Comparison of ENCODE assay signal across 25 cellular contexts in the genomic region with DNA sequence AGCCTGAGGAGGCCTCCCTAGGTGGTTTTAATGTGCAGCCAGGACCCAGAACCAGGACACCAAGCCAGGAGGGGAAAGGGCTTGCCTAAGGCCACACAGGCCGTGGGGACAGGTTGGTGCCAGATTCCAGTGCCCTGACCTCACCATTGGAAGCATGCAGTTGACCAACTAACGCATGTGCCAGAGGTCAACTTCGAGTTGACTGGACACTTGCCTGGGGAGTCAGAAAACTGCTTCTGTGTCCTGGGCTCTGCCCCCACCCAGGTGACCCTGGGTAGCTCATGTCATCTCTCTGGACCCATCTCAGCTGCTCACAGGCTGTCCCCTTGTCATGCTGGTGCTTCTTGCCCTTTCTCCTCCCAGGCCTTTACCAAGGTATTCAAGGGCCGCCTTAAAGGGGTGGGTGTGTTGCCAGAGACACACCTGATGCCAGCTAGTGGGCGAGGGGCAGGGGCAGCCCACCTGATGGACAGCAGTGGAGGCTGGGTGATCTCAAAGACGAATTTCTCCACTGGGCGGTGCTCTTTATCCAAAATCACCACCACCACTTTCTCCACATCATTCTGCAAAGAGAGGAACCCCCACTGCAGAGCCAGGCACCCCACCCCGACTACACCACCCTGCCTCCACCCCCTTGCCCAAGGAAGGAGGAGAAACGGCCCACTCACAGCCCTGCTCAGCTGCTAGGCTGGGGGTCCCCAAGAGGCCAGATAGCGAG. TPM values are rescaled to one million over a fixed set of nuclear protein-coding genes. Genes with fewer than 3 reads are reported as not detected.
DNase-seq lines count a peak whose midpoint lies in the region; ATAC-seq, FAIRE-seq and TF ChIP-seq lines count a peak whose summit lies in the region.
"Had no signal": no experiment of that assay in that cellular context is flagged by ENCODE, and none has a peak within 500 bp of the region (broad histone marks: within the 10 kb centered on the region; RNA-seq: fewer than 3 reads in every experiment).

No MANE protein-coding gene starts in this region.

- peaks cover 8% of the 10 kb centered on the region for H3K9me1 ChIP-seq in K562 (ENCODE audit: control insufficient read depth, insufficient read depth, low read length)

- H2AK5ac ChIP-seq in H9 (ENCODE audit: insufficient read length, low read length): no peak overlapping the region

- H3K4me1 ChIP-seq in H9 (ENCODE audit: insufficient read depth, low read length): no peaks in the 10 kb centered on the region
- H3K4me1 ChIP-seq in K562 (replicated peaks in 1 of 2; ENCODE audit: control insufficient read depth in 2 of 2, insufficient read depth in 2 of 2, low read length in 2 of 2): peaks cover 7 to 60% of the 10 kb centered on the region in 2 experiments
- peaks cover under 1% of the 10 kb centered on the region for H3K4me1 ChIP-seq in neural progenitor cell

- ATAC-seq in K562: no peak
- ATAC-seq: activated CD4-positive, CD25-positive, alpha-beta regulatory T cell treated with anti-CD3 and anti-CD28 coated beads, Interleukin-2, amount 50 U/mL, for 24 hours; psoas muscle; T-cell had no signal

- in situ Hi-C loops in K562 (cut with MboI): no loop called here

- H2BK20ac ChIP-seq in H9 (ENCODE audit: low read depth, low read length, poor library complexity, severe bottlenecking): no peak overlapping the region

- TF ChIP-seq CTCF in H9 (conservative IDR thresholded peaks at IDR 0.05) (peak; percentile 30; the same call in 1 of the 3 replicates), K562 (IDR thresholded peaks at IDR 0.05 in 2 of 3, conservative IDR thresholded peaks at IDR 0.05 in 1 of 3; ENCODE audit: insufficient read depth in 2 of 3, low read depth in 1 of 3, low read length in 3 of 3) (peak in 2 of 3 experiments; percentile 22 to 44; a peak in 2 of 6 replicates), neural progenitor cell (IDR thresholded peaks at IDR 0.05) (peak; percentile 16)

- no peaks in the 10 kb centered on the region for H3K9me3 Mint-ChIP-seq in H9
- H3K9me3 Mint-ChIP-seq in neural progenitor cell: no peaks in the 10 kb centered on the region
- H3K9me3 Mint-ChIP-seq: activated CD4-positive, alpha-beta memory T cell treated with anti-CD3 and anti-CD28 coated beads for 36 hours; activated naive CD8-positive, alpha-beta T cell treated with anti-CD3 and anti-CD28 coated beads for 36 hours; CD14-positive monocyte; memory B cell; stimulated activated naive CD8-positive, alpha-beta T cell treated with anti-CD3 and anti-CD28 coated beads, Interleukin-15, Interleukin-2, amounts not matched to agents 100 ng/mL and 50 ng/mL, for 24 hours; T-cell had no signal

- no peak overlapping the region for H4K8ac ChIP-seq in H9 (replicated peaks; ENCODE audit: insufficient read length, low read depth, low read length)

- no peak overlapping the region for H4K91ac ChIP-seq in H9 (ENCODE audit: insufficient read length, low read depth, low read length)

- H2BK120ac ChIP-seq in H9 (ENCODE audit: low read depth, low read length, poor library complexity, severe bottlenecking): no peak overlapping the region

- peaks cover 2% of the 10 kb centered on the region; the same call in 1 of the 2 replicates for H3K79me2 ChIP-seq in H9 (ENCODE audit: insufficient read depth, low read length)
- H3K79me2 ChIP-seq in K562 (ENCODE audit: control insufficient read depth, insufficient read depth, low read length): peaks cover 22% of the 10 kb centered on the region
- peaks cover 31% of the 10 kb centered on the region for H3K79me2 ChIP-seq in neural progenitor cell (ENCODE audit: low read depth)

- H3K9ac ChIP-seq in H9 (ENCODE audit: extremely low read depth, insufficient read length, low read length) (no peak overlapping the region), K562 (ENCODE audit: insufficient read depth in 1 of 2, low read depth in 2 of 2, low read length in 2 of 2) (peak overlapping the region in 1 of 2 experiments; percentile 14; a peak in 2 of 4 replicates), neural progenitor cell (no peak overlapping the region)

- no peak overlapping the region for H3K56ac ChIP-seq in H9 (ENCODE audit: insufficient read length, low read depth, low read length)

- H4K20me1 ChIP-seq in H9 (ENCODE audit: control insufficient read depth, insufficient read depth, insufficient read length): no peaks in the 10 kb centered on the region
- peaks cover 4% of the 10 kb centered on the region for H4K20me1 ChIP-seq in K562 (replicated peaks; ENCODE audit: control insufficient read depth, insufficient read depth, low read length)
- peaks cover 42% of the 10 kb centered on the region for H4K20me1 ChIP-seq in neural progenitor cell (ENCODE audit: low read depth)

- no peak overlapping the region for H3K14ac ChIP-seq in H9 (ENCODE audit: insufficient read depth, low read length)

- H3K27me3 Mint-ChIP-seq in H9 (ENCODE audit: low read depth) (no peaks in the 10 kb centered on the region), neural progenitor cell (ENCODE audit: insufficient read depth, low read depth) (peaks cover 2% of the 10 kb centered on the region)
- H3K27me3 Mint-ChIP-seq: activated CD4-positive, alpha-beta memory T cell treated with anti-CD3 and anti-CD28 coated beads for 36 hours; activated naive CD8-positive, alpha-beta T cell treated with anti-CD3 and anti-CD28 coated beads for 36 hours; memory B cell; stimulated activated naive CD8-positive, alpha-beta T cell treated with anti-CD3 and anti-CD28 coated beads, Interleukin-15, Interleukin-2, amounts not matched to agents 100 ng/mL and 50 ng/mL, for 24 hours; T-cell had no signal

- peaks cover 75% of the 10 kb centered on the region for H3K36me3 ChIP-seq in K562 (ENCODE audit: control insufficient read depth, insufficient read depth, low read length)
- H3K36me3 ChIP-seq in neural progenitor cell: no peaks in the 10 kb centered on the region

- H3T11ph ChIP-seq in H9 (ENCODE audit: low read length): no peak overlapping the region

- H3K4me1 Mint-ChIP-seq in H9: peaks cover 10 to 20% of the 10 kb centered on the region in 2 experiments
- H3K4me1 Mint-ChIP-seq in neural progenitor cell: peaks cover 8% of the 10 kb centered on the region

- FAIRE-seq in K562 (lab: Jason Lieb, UNC) (no peak), frontal cortex (lab: Jason Lieb, UNC) (no peak)
- FAIRE-seq: D721Med, TTC549 had no signal

- no peaks in the 10 kb centered on the region for H3K27me3 ChIP-seq in H9 (ENCODE audit: insufficient read depth, low read length)
- H3K27me3 ChIP-seq in K562 (ENCODE audit: control insufficient read depth in 2 of 2, insufficient read depth in 2 of 2, low read length in 2 of 2): no peaks in the 10 kb centered on the region
- no peaks in the 10 kb centered on the region for H3K27me3 ChIP-seq in neural progenitor cell
- H3K27me3 ChIP-seq: ascending aorta, tibial artery had no signal

- POLR2A ChIA-PET in K562 (lab: Yijun Ruan, JAX): interaction anchor here (0.6 to 3.7 kb wide), 7 partner anchors 12 to 458 kb away, joined by 3 to 17 read pairs (median 3); a partner anchor contains a TSS

- H3K4me3 ChIP-seq in K562 (no peak overlapping the region), neural progenitor cell (no peak overlapping the region)
- H3K4me3 ChIP-seq: ascending aorta, PC-9, psoas muscle, tibial artery had no signal

- H3K9me3 ChIP-seq in H9 (ENCODE audit: control insufficient read depth, low read depth, low read length): no peaks in the 10 kb centered on the region
- H3K9me3 ChIP-seq in K562 (replicated peaks; ENCODE audit: control insufficient read depth, insufficient read depth, low read depth, low read length): no peaks in the 10 kb centered on the region
- no peaks in the 10 kb centered on the region for H3K9me3 ChIP-seq in neural progenitor cell (ENCODE audit: low read depth)
- H3K9me3 ChIP-seq: ascending aorta, psoas muscle, tibial artery had no signal

- no peak overlapping the region for H2BK12ac ChIP-seq in H9 (ENCODE audit: insufficient read length, low read depth, low read length)

- DNase-seq in H9: no peak
- peak in 1 of 4 experiments; percentile 19 for DNase-seq in K562 (ENCODE audit: extremely low read depth in 1 of 4, low spot score in 3 of 4)
- no peak for DNase-seq in neural progenitor cell (ENCODE audit: low spot score)
- no peak for DNase-seq in hepatic stellate cell (ENCODE audit: low spot score)
- no peak for DNase-seq in frontal cortex (ENCODE audit: low spot score in 2 of 2)
- no peak for DNase-seq in GM19240 (ENCODE audit: insufficient read length, low spot score)
- DNase-seq: activated CD4-positive, alpha-beta memory T cell treated with anti-CD3 and anti-CD28 coated beads for 36 hours; activated naive CD8-positive, alpha-beta T cell treated with anti-CD3 and anti-CD28 coated beads for 36 hours; central memory CD4-positive, alpha-beta T cell; EL; head of caudate nucleus; MM.1S; NCI-H146; PC-9; psoas muscle; SHP77 treated with DMSO at 0.1 percent for 48 hours; T-cell; tibial artery had no signal

- H2BK15ac ChIP-seq in H9 (ENCODE audit: low read depth, low read length): no peak overlapping the region

- no peak overlapping the region for H2AFZ ChIP-seq in H9 (ENCODE audit: low read length)
- H2AFZ ChIP-seq in K562 (ENCODE audit: low read depth, low read length): no peak overlapping the region
- no peak overlapping the region for H2AFZ ChIP-seq in neural progenitor cell (replicated peaks)
- H2AFZ ChIP-seq: PC-9 had no signal

- no peak for TF ChIP-seq EP300 in K562 (IDR thresholded peaks at IDR 0.05; ENCODE audit: low read length)

- H3K27ac Mint-ChIP-seq in H9 (no peak overlapping the region), neural progenitor cell (no peak overlapping the region)
- H3K27ac Mint-ChIP-seq: activated CD4-positive, alpha-beta memory T cell treated with anti-CD3 and anti-CD28 coated beads for 36 hours; activated naive CD8-positive, alpha-beta T cell treated with anti-CD3 and anti-CD28 coated beads for 36 hours; memory B cell; stimulated activated naive CD8-positive, alpha-beta T cell treated with anti-CD3 and anti-CD28 coated beads, Interleukin-15, Interleukin-2, amounts not matched to agents 100 ng/mL and 50 ng/mL, for 24 hours; T-cell had no signal

- no peak for TF ChIP-seq POLR2A in K562 (conservative IDR thresholded peaks at IDR 0.05)

- no CpG with 5 or more reads among the region's 10 CpGs for WGBS in H9 (ENCODE audit: extremely low coverage, insufficient read length, low lambda C conversion rate)
- 62% methylated on average over 9 of the region's 10 CpGs for WGBS in K562 (ENCODE audit: insufficient coverage, low coverage, missing lambda C conversion rate)

- H3K36me3 Mint-ChIP-seq in H9 (ENCODE audit: insufficient read depth in 1 of 3, low read depth in 3 of 3): peaks cover 45 to 77% (median 66%) of the 10 kb centered on the region in 3 experiments
- peaks cover 10% of the 10 kb centered on the region for H3K36me3 Mint-ChIP-seq in neural progenitor cell

- intact Hi-C loops in K562 (cut with micrococcal nuclease): no loop called here

- peaks cover 21% of the 10 kb centered on the region for H3F3A ChIP-seq in neural progenitor cell (ENCODE audit: low read depth)

- H4K5ac ChIP-seq in H9 (ENCODE audit: insufficient read length, low read depth, low read length): no peak overlapping the region

- H3K79me1 ChIP-seq in H9 (ENCODE audit: insufficient read depth, low read depth, low read length, poor library complexity, severe bottlenecking): no peaks in the 10 kb centered on the region

- H3K27ac ChIP-seq in H9 (ENCODE audit: insufficient read length, low read depth, low read length) (no peak overlapping the region), K562 (ENCODE audit: extremely low read depth, low read depth, low read length) (no peak overlapping the region), neural progenitor cell (no peak overlapping the region)
- H3K27ac ChIP-seq: ascending aorta, PC-9, psoas muscle, tibial artery had no signal

- peak; percentile 6 to 30; a peak in 2 of 4 replicates for TF ChIP-seq RAD21 in K562 (CRISPR knock-in tag; conservative IDR thresholded peaks at IDR 0.05 in 1 of 2, IDR thresholded peaks at IDR 0.05 in 1 of 2)

- H3K4me3 Mint-ChIP-seq in H9 (no peak overlapping the region), neural progenitor cell (no peak overlapping the region)
- H3K4me3 Mint-ChIP-seq: activated CD4-positive, alpha-beta memory T cell treated with anti-CD3 and anti-CD28 coated beads for 36 hours; activated naive CD8-positive, alpha-beta T cell treated with anti-CD3 and anti-CD28 coated beads for 36 hours; CD14-positive monocyte; memory B cell; stimulated activated naive CD8-positive, alpha-beta T cell treated with anti-CD3 and anti-CD28 coated beads, Interleukin-15, Interleukin-2, amounts not matched to agents 100 ng/mL and 50 ng/mL, for 24 hours; T-cell had no signal

- no peak overlapping the region for H3K23ac ChIP-seq in H9 (ENCODE audit: insufficient read length, low read depth, low read length)

- H3K4me2 ChIP-seq in H9 (ENCODE audit: insufficient read depth, insufficient read length, low read length): no peak overlapping the region
- no peak overlapping the region for H3K4me2 ChIP-seq in K562 (ENCODE audit: insufficient read depth, low read length)
- H3K4me2 ChIP-seq in neural progenitor cell: no peak overlapping the region
- H3K4me2 ChIP-seq: PC-9 had no signal

- CTCF ChIA-PET in K562 (lab: Yijun Ruan, JAX; ENCODE audit: low intra/inter-chr PET ratio): interaction anchor here (1.6 kb wide), 1 partner anchor 44 kb away, joined by 5 read pairs; no protein-coding TSS in a partner anchor

- no peak overlapping the region for H2BK5ac ChIP-seq in H9 (ENCODE audit: insufficient read length, low read length)

- H3K23me2 ChIP-seq in H9 (ENCODE audit: insufficient read length, low read depth, low read length, poor library complexity, severe bottlenecking): no peaks in the 10 kb centered on the region

- no peak overlapping the region for H3K4ac ChIP-seq in H9 (ENCODE audit: low read depth, low read length)

- no peak overlapping the region for H3K18ac ChIP-seq in H9 (ENCODE audit: insufficient read length, low read depth, low read length)

- no TSS peak for BruUV-seq in K562 (replicated peaks; lab: Mats Ljungman, UMichigan)

RNA-seq across cellular contexts. Expression of a gene that starts 4.4 kb away (rescaled TPM):
- total RNA-seq in H9 (2021): 283 and 289 TPM in 2 replicates
- total RNA-seq in K562 (2011; cell fraction: chromatin; rRNA removed; ENCODE audit: low replicate concordance): 61.6 and 182 TPM in 2 replicates
- total RNA-seq in K562 (2011; cell fraction: nucleolus; rRNA removed): 209 and 213 TPM in 2 replicates
- total RNA-seq in K562 (2011; cell fraction: nucleoplasm; rRNA removed): 129 and 143 TPM in 2 replicates
- total RNA-seq in K562 (2014; rRNA removed): 286 and 326 TPM in 2 replicates
- 69.7 and 100 TPM in 2 replicates for total RNA-seq in K562 (2014; rRNA removed; fragmentation: Illumina TruSeq; extraction: Trizol)
- total RNA-seq in K562 (2015; rRNA removed; fragmentation: Illumina TruSeq; extraction: Trizol): 143 TPM in 2 replicates
- total RNA-seq in K562 (2021): 211 and 212 TPM in 2 replicates
- 138 and 190 TPM in 2 replicates for polyA plus RNA-seq in K562 (2011; rRNA removed)
- polyA plus RNA-seq in K562 (2011; cell fraction: cytosol; rRNA removed): 297 and 419 TPM in 2 replicates
- polyA plus RNA-seq in K562 (2011; cell fraction: nucleus; rRNA removed): 289 and 315 TPM in 2 replicates
- 217 and 239 TPM in 2 replicates for polyA plus RNA-seq in K562 (2012)
- 185 and 189 TPM in 2 replicates for polyA plus RNA-seq in K562 (2014; fragmentation: Illumina TruSeq; extraction: Trizol)
- polyA plus RNA-seq in K562 (2014; fragmentation: Nextera tagmentation; extraction: Ambion mirVana): 10 to 100 TPM; 12.4 to 25.9 TPM
- 270 and 279 TPM in 2 replicates for polyA plus RNA-seq in K562 (2014; rRNA removed)
- 95.3 and 109 TPM in 2 replicates for polyA minus RNA-seq in K562 (2011; rRNA and poly(A)+ RNA removed)
- polyA minus RNA-seq in K562 (2011; cell fraction: cytosol; rRNA and poly(A)+ RNA removed): 94.6 and 115 TPM in 2 replicates
- polyA minus RNA-seq in K562 (2011; cell fraction: nucleus; rRNA and poly(A)+ RNA removed): 71.6 and 96.6 TPM in 2 replicates
- total RNA-seq in neural progenitor cell (ENCODE audit: low replicate concordance): 108 and 164 TPM in 2 replicates
- total RNA-seq in frontal cortex: 54.2 TPM

RNA-seq across cellular contexts. Expression of a gene that starts 12.5 kb away (rescaled TPM):
- 0.94 and 1.1 TPM in 2 replicates for total RNA-seq in H9 (2021)
- total RNA-seq in K562 (2011; cell fraction: chromatin; rRNA removed; ENCODE audit: low replicate concordance): 3.1 and 10.3 TPM in 2 replicates
- 13.0 and 14.1 TPM in 2 replicates for total RNA-seq in K562 (2011; cell fraction: nucleolus; rRNA removed)
- total RNA-seq in K562 (2011; cell fraction: nucleoplasm; rRNA removed): 7.6 and 11.3 TPM in 2 replicates
- total RNA-seq in K562 (2014; rRNA removed): 44.1 and 44.9 TPM in 2 replicates
- total RNA-seq in K562 (2014; rRNA removed; fragmentation: Illumina TruSeq; extraction: Trizol): 9.6 and 15.2 TPM in 2 replicates
- 23.8 and 24.5 TPM in 2 replicates for total RNA-seq in K562 (2015; rRNA removed; fragmentation: Illumina TruSeq; extraction: Trizol)
- total RNA-seq in K562 (2021): 23.2 and 24.9 TPM in 2 replicates
- 35.2 and 64.0 TPM in 2 replicates for polyA plus RNA-seq in K562 (2011; rRNA removed)
- polyA plus RNA-seq in K562 (2011; cell fraction: cytosol; rRNA removed): 96.3 and 104 TPM in 2 replicates
- polyA plus RNA-seq in K562 (2011; cell fraction: nucleus; rRNA removed): 14.1 and 20.6 TPM in 2 replicates
- polyA plus RNA-seq in K562 (2012): 26.0 and 39.2 TPM in 2 replicates
- polyA plus RNA-seq in K562 (2014; fragmentation: Illumina TruSeq; extraction: Trizol): 34.1 and 34.7 TPM in 2 replicates
- polyA plus RNA-seq in K562 (2014; fragmentation: Nextera tagmentation; extraction: Ambion mirVana): 10 to 100 TPM; 10.6 to 16.4 TPM
- polyA plus RNA-seq in K562 (2014; rRNA removed): 45.8 and 49.6 TPM in 2 replicates
- polyA minus RNA-seq in K562 (2011; rRNA and poly(A)+ RNA removed): 15.9 and 20.2 TPM in 2 replicates
- 14.4 and 33.6 TPM in 2 replicates for polyA minus RNA-seq in K562 (2011; cell fraction: cytosol; rRNA and poly(A)+ RNA removed)
- polyA minus RNA-seq in K562 (2011; cell fraction: nucleus; rRNA and poly(A)+ RNA removed): 6.2 and 9.4 TPM in 2 replicates
- total RNA-seq in neural progenitor cell (ENCODE audit: low replicate concordance): 1.2 and 1.7 TPM in 2 replicates
- total RNA-seq in frontal cortex: 5.3 TPM

RNA-seq across cellular contexts. Expression of a gene that starts 15.0 kb away (rescaled TPM):
- total RNA-seq in H9 (2021) (20.1 and 20.5 TPM in 2 replicates), K562 (2014; rRNA removed) (not detected in 2 replicates), K562 (2014; rRNA removed; fragmentation: Illumina TruSeq; extraction: Trizol) (0.04 TPM in 1 of 2 replicates, not detected in the other), K562 (2015; rRNA removed; fragmentation: Illumina TruSeq; extraction: Trizol) (under 0.01 TPM in 1 of 2 replicates, not detected in the other), K562 (2021) (not detected in 2 replicates), neural progenitor cell (ENCODE audit: low replicate concordance) (27.1 and 31.3 TPM in 2 replicates), frontal cortex (137 TPM)
- not detected in 2 replicates for total RNA-seq in K562 (2011; cell fraction: chromatin; rRNA removed; ENCODE audit: low replicate concordance)
- not detected in 2 replicates for total RNA-seq in K562 (2011; cell fraction: nucleolus; rRNA removed)
- not detected in 2 replicates for total RNA-seq in K562 (2011; cell fraction: nucleoplasm; rRNA removed)
- polyA plus RNA-seq in K562 (2011; rRNA removed) (0.01 TPM in 1 of 2 replicates, not detected in the other), K562 (2014; fragmentation: Illumina TruSeq; extraction: Trizol) (not detected in 2 replicates), K562 (2014; fragmentation: Nextera tagmentation; extraction: Ambion mirVana) (under 1 TPM in 1 of 2 experiments, not detected in 1; 0.01 TPM), K562 (2014; rRNA removed) (0.01 TPM in 1 of 2 replicates, not detected in the other)
- polyA plus RNA-seq in K562 (2011; cell fraction: cytosol; rRNA removed): 0.01 TPM in 1 of 2 replicates, not detected in the other
- polyA plus RNA-seq in K562 (2011; cell fraction: nucleus; rRNA removed): not detected in 2 replicates
- polyA plus RNA-seq in K562 (2012): 0.01 TPM in 2 replicates
- polyA minus RNA-seq in K562 (2011; rRNA and poly(A)+ RNA removed): not detected in 2 replicates
- polyA minus RNA-seq in K562 (2011; cell fraction: cytosol; rRNA and poly(A)+ RNA removed): not detected in 2 replicates
- polyA minus RNA-seq in K562 (2011; cell fraction: nucleus; rRNA and poly(A)+ RNA removed): not detected in 2 replicates
- total RNA-seq: PC-9 had no signal

RNA-seq across cellular contexts. Expression of a gene that starts 21.9 kb away (rescaled TPM):
- total RNA-seq in H9 (2021): 21.4 and 24.5 TPM in 2 replicates
- total RNA-seq in K562 (2011; cell fraction: chromatin; rRNA removed; ENCODE audit: low replicate concordance): 25.1 and 57.8 TPM in 2 replicates
- 47.5 and 48.8 TPM in 2 replicates for total RNA-seq in K562 (2011; cell fraction: nucleolus; rRNA removed)
- total RNA-seq in K562 (2011; cell fraction: nucleoplasm; rRNA removed): 32.2 and 35.3 TPM in 2 replicates
- total RNA-seq in K562 (2014; rRNA removed): 11.6 and 14.7 TPM in 2 replicates
- 2.6 and 3.9 TPM in 2 replicates for total RNA-seq in K562 (2014; rRNA removed; fragmentation: Illumina TruSeq; extraction: Trizol)
- total RNA-seq in K562 (2015; rRNA removed; fragmentation: Illumina TruSeq; extraction: Trizol): 6.1 and 6.7 TPM in 2 replicates
- total RNA-seq in K562 (2021): 15.7 and 16.4 TPM in 2 replicates
- polyA plus RNA-seq in K562 (2011; rRNA removed): 8.3 and 18.1 TPM in 2 replicates
- polyA plus RNA-seq in K562 (2011; cell fraction: cytosol; rRNA removed): 18.0 and 19.5 TPM in 2 replicates
- polyA plus RNA-seq in K562 (2011; cell fraction: nucleus; rRNA removed): 93.3 and 93.5 TPM in 2 replicates
- 11.8 and 19.7 TPM in 2 replicates for polyA plus RNA-seq in K562 (2012)
- polyA plus RNA-seq in K562 (2014; fragmentation: Illumina TruSeq; extraction: Trizol): 5.9 and 9.8 TPM in 2 replicates
- polyA plus RNA-seq in K562 (2014; fragmentation: Nextera tagmentation; extraction: Ambion mirVana): 1 to 10 TPM in 1 of 2 experiments, under 1 TPM in 1; 0.69 to 1.3 TPM
- 20.9 and 23.7 TPM in 2 replicates for polyA plus RNA-seq in K562 (2014; rRNA removed)
- polyA minus RNA-seq in K562 (2011; rRNA and poly(A)+ RNA removed): 5.7 and 7.3 TPM in 2 replicates
- 3.5 and 14.7 TPM in 2 replicates for polyA minus RNA-seq in K562 (2011; cell fraction: cytosol; rRNA and poly(A)+ RNA removed)
- 29.5 and 46.7 TPM in 2 replicates for polyA minus RNA-seq in K562 (2011; cell fraction: nucleus; rRNA and poly(A)+ RNA removed)
- total RNA-seq in neural progenitor cell (ENCODE audit: low replicate concordance): 5.3 and 18.2 TPM in 2 replicates
- 33.0 TPM for total RNA-seq in frontal cortex

RNA-seq across cellular contexts. Expression of a gene that starts 22.3 kb away (rescaled TPM):
- total RNA-seq in H9 (2021): 28.9 and 30.6 TPM in 2 replicates
- total RNA-seq in K562 (2011; cell fraction: chromatin; rRNA removed; ENCODE audit: low replicate concordance): 0.76 and 1.9 TPM in 2 replicates
- 1.7 and 1.8 TPM in 2 replicates for total RNA-seq in K562 (2011; cell fraction: nucleolus; rRNA removed)
- 1.3 and 1.5 TPM in 2 replicates for total RNA-seq in K562 (2011; cell fraction: nucleoplasm; rRNA removed)
- total RNA-seq in K562 (2014; rRNA removed): 1.1 and 1.9 TPM in 2 replicates
- 0.16 and 0.25 TPM in 2 replicates for total RNA-seq in K562 (2014; rRNA removed; fragmentation: Illumina TruSeq; extraction: Trizol)
- total RNA-seq in K562 (2015; rRNA removed; fragmentation: Illumina TruSeq; extraction: Trizol): 0.22 and 0.41 TPM in 2 replicates
- 1.4 and 1.7 TPM in 2 replicates for total RNA-seq in K562 (2021)
- polyA plus RNA-seq in K562 (2011; rRNA removed): 1.1 and 2.8 TPM in 2 replicates
- polyA plus RNA-seq in K562 (2011; cell fraction: cytosol; rRNA removed): 2.6 and 3.2 TPM in 2 replicates
- 4.5 and 6.3 TPM in 2 replicates for polyA plus RNA-seq in K562 (2011; cell fraction: nucleus; rRNA removed)
- 1.6 and 1.8 TPM in 2 replicates for polyA plus RNA-seq in K562 (2012)
- polyA plus RNA-seq in K562 (2014; fragmentation: Illumina TruSeq; extraction: Trizol): 0.27 and 0.46 TPM in 2 replicates
- polyA plus RNA-seq in K562 (2014; fragmentation: Nextera tagmentation; extraction: Ambion mirVana): under 1 TPM; 0.04 to 0.27 TPM
- 1.6 and 2.2 TPM in 2 replicates for polyA plus RNA-seq in K562 (2014; rRNA removed)
- 0.21 and 0.48 TPM in 2 replicates for polyA minus RNA-seq in K562 (2011; rRNA and poly(A)+ RNA removed)
- 0.57 and 2.8 TPM in 2 replicates for polyA minus RNA-seq in K562 (2011; cell fraction: cytosol; rRNA and poly(A)+ RNA removed)
- polyA minus RNA-seq in K562 (2011; cell fraction: nucleus; rRNA and poly(A)+ RNA removed): 0.67 and 1.4 TPM in 2 replicates
- total RNA-seq in neural progenitor cell (ENCODE audit: low replicate concordance): 0.56 and 7.3 TPM in 2 replicates
- total RNA-seq in frontal cortex: 6.1 TPM
- polyA plus RNA-seq: CD14-positive monocyte had no signal

Comparison
In these comparisons a context has a peak if more than half of its experiments do, and no peak if none do; other contexts are left out.
1. RNA of a gene that starts 15.0 kb away (total RNA-seq): 137 TPM in frontal cortex (single experiment), 27.1 to 31.3 TPM in neural progenitor cell and 20.1 to 20.5 TPM in H9; under 0.01 to 0.04 TPM in K562; every median in the first group is over 10 times any median in the second.
2. Peak in every context shown above with its lines, with median percentiles within 50 percentile points of each other: CTCF ChIP-seq.